In genomic region chr1:46703927-46704641, GRCh38 we compare ENCODE assay signal across 25 cellular contexts. TPM values are rescaled to one million over a fixed set of nuclear protein-coding genes. Genes with fewer than 3 reads are reported as not detected.
A peak's percentile ranks its signal among the peaks of the same experiment; 100 is the strongest.
DNase-seq lines count a peak whose midpoint lies in the region; ATAC-seq, FAIRE-seq and TF ChIP-seq lines count a peak whose summit lies in the region.
"Had no signal": no experiment of that assay in that cellular context is flagged by ENCODE, and none has a peak within 500 bp of the region (broad histone marks: within the 10 kb centered on the region; RNA-seq: fewer than 3 reads in every experiment).

No MANE protein-coding gene starts in this region.

- H3K4me1 Mint-ChIP-seq in activated T-cell treated with anti-CD3 and anti-CD28 coated beads, Interleukin-2, amount 50 U/mL, for 72 hours (ENCODE audit: low read depth), result peaks cover 9% of the 10 kb centered on the region
- H3K4me1 Mint-ChIP-seq in T-helper 17 cell (peaks cover 31% of the 10 kb centered on the region), endothelial cell (ENCODE audit: unreplicated experiment) (peaks cover 4% of the 10 kb centered on the region)
- peaks cover 38% of the 10 kb centered on the region for H3K4me1 Mint-ChIP-seq in stimulated activated effector memory CD8-positive, alpha-beta T cell treated with anti-CD3 and anti-CD28 coated beads, Interleukin-12 subunit alpha, Interleukin-12 subunit beta, amount 100 ng/mL, for 72 hours

- DNase-seq in activated T-cell treated with anti-CD3 and anti-CD28 coated beads, Interleukin-2, amount 50 U/mL, for 72 hours, result no peak
- DNase-seq in activated T-cell treated with anti-CD3 and anti-CD28 coated beads, Interleukin-2, amount 50 U/mL, for 1 hour, result no peak
- DNase-seq in T-helper 17 cell, result no peak
- DNase-seq in endothelial cell (ENCODE audit: low spot score), result no peak
- DNase-seq in stimulated activated effector memory CD8-positive, alpha-beta T cell treated with anti-CD3 and anti-CD28 coated beads, Interleukin-12 subunit alpha, Interleukin-12 subunit beta, amount 100 ng/mL, for 72 hours (ENCODE audit: low spot score in 2 of 2), result no peak
- no peak for DNase-seq in RCC 7860 (ENCODE audit: low spot score)
- no peak for DNase-seq in NCI-H2227 (lab: John Stamatoyannopoulos, UW; ENCODE audit: unreplicated experiment)
- DNase-seq: Calu3; CD8-positive, alpha-beta T cell; GF-D8; GOT3; NCI-H1048; NCI-H1436; NCI-H2029 treated with DMSO at 0.1 percent for 48 hours; NCI-H2171; NCI-H446; NCI-H69; Peyer's patch; Right ventricle myocardium superior had no signal

- no peaks in the 10 kb centered on the region for H3K27me3 Mint-ChIP-seq in activated T-cell treated with anti-CD3 and anti-CD28 coated beads, Interleukin-2, amount 50 U/mL, for 72 hours (ENCODE audit: low read depth)
- no peaks in the 10 kb centered on the region for H3K27me3 Mint-ChIP-seq in T-helper 17 cell
- H3K27me3 Mint-ChIP-seq in endothelial cell (ENCODE audit: unreplicated experiment), result no peaks in the 10 kb centered on the region

- H3K27ac Mint-ChIP-seq in activated T-cell treated with anti-CD3 and anti-CD28 coated beads, Interleukin-2, amount 50 U/mL, for 72 hours, result peak overlapping the region; percentile 26
- H3K27ac Mint-ChIP-seq in T-helper 17 cell (peak overlapping the region; percentile 16), endothelial cell (ENCODE audit: unreplicated experiment) (no peak overlapping the region)
- H3K27ac Mint-ChIP-seq in stimulated activated effector memory CD8-positive, alpha-beta T cell treated with anti-CD3 and anti-CD28 coated beads, Interleukin-12 subunit alpha, Interleukin-12 subunit beta, amount 100 ng/mL, for 72 hours, result peak overlapping the region; percentile 43
- H3K27ac Mint-ChIP-seq: CD8-positive, alpha-beta T cell had no signal

- peaks cover 2 to 25% of the 10 kb centered on the region in 2 donors for H3K36me3 Mint-ChIP-seq in activated T-cell treated with anti-CD3 and anti-CD28 coated beads, Interleukin-2, amount 50 U/mL, for 72 hours (ENCODE audit: insufficient read depth in 2 of 2)
- H3K36me3 Mint-ChIP-seq in T-helper 17 cell (ENCODE audit: low read depth) (peaks cover 4% of the 10 kb centered on the region), endothelial cell (ENCODE audit: low read depth, unreplicated experiment) (peaks cover 40% of the 10 kb centered on the region)
- peaks cover 83% of the 10 kb centered on the region for H3K36me3 Mint-ChIP-seq in stimulated activated effector memory CD8-positive, alpha-beta T cell treated with anti-CD3 and anti-CD28 coated beads, Interleukin-12 subunit alpha, Interleukin-12 subunit beta, amount 100 ng/mL, for 72 hours

- no peaks in the 10 kb centered on the region for H3K9me3 Mint-ChIP-seq in activated T-cell treated with anti-CD3 and anti-CD28 coated beads, Interleukin-2, amount 50 U/mL, for 72 hours
- no peaks in the 10 kb centered on the region for H3K9me3 Mint-ChIP-seq in endothelial cell (ENCODE audit: unreplicated experiment)
- no peaks in the 10 kb centered on the region for H3K9me3 Mint-ChIP-seq in stimulated activated effector memory CD8-positive, alpha-beta T cell treated with anti-CD3 and anti-CD28 coated beads, Interleukin-12 subunit alpha, Interleukin-12 subunit beta, amount 100 ng/mL, for 72 hours
- H3K9me3 Mint-ChIP-seq: CD8-positive, alpha-beta T cell had no signal

- no peak for FAIRE-seq in RCC 7860 (lab: Jason Lieb, UNC)
- FAIRE-seq: A549, GM12878, GM19239 had no signal

- TF ChIP-seq CTCF in endothelial cell (IDR thresholded peaks at IDR 0.05; ENCODE audit: unreplicated experiment), result no peak

- H3K4me3 Mint-ChIP-seq in activated T-cell treated with anti-CD3 and anti-CD28 coated beads, Interleukin-2, amount 50 U/mL, for 72 hours, result no peak overlapping the region
- H3K4me3 Mint-ChIP-seq in T-helper 17 cell, result no peak overlapping the region
- H3K4me3 Mint-ChIP-seq in endothelial cell (ENCODE audit: unreplicated experiment), result peak overlapping the region; percentile 34
- H3K4me3 Mint-ChIP-seq in stimulated activated effector memory CD8-positive, alpha-beta T cell treated with anti-CD3 and anti-CD28 coated beads, Interleukin-12 subunit alpha, Interleukin-12 subunit beta, amount 100 ng/mL, for 72 hours, result no peak overlapping the region
- H3K4me3 Mint-ChIP-seq: CD8-positive, alpha-beta T cell had no signal

- ATAC-seq in activated T-cell treated with anti-CD3 and anti-CD28 coated beads, Interleukin-2, amount 50 U/mL, for 72 hours (replicated peaks in 1 of 2), result no peak
- no peak for ATAC-seq in T-helper 17 cell
- ATAC-seq in stimulated activated effector memory CD8-positive, alpha-beta T cell treated with anti-CD3 and anti-CD28 coated beads, Interleukin-12 subunit alpha, Interleukin-12 subunit beta, amount 100 ng/mL, for 72 hours, result no peak
- ATAC-seq in GM19395 (IDR thresholded peaks at IDR 0.05; ENCODE audit: unreplicated experiment), result no peak
- ATAC-seq: A549; CD8-positive, alpha-beta T cell; GM12878; HCT116 had no signal

- no peaks in the 10 kb centered on the region for H3K9me3 ChIP-seq in T-helper 17 cell (ENCODE audit: control insufficient read depth, low read length, poor library complexity, severe bottlenecking)
- H3K9me3 ChIP-seq: A549, Peyer's patch had no signal

RNA-seq across cellular contexts. Expression of gene EFCAB14, which starts 14.8 kb away (rescaled TPM):
- 10 to 100 TPM; 48.6 to 50.3 TPM for total RNA-seq in activated T-cell treated with anti-CD3 and anti-CD28 coated beads, Interleukin-2, amount 50 U/mL, for 72 hours
- total RNA-seq in T-helper 17 cell (10 to 100 TPM; 79.7 to 90.5 TPM), endothelial cell (ENCODE audit: unreplicated experiment) (325 TPM)

RNA-seq across cellular contexts. Expression of gene TEX38, which starts 32.4 kb away (rescaled TPM):
- under 1 TPM in 1 of 2 donors, not detected in 1; 0.65 TPM for total RNA-seq in activated T-cell treated with anti-CD3 and anti-CD28 coated beads, Interleukin-2, amount 50 U/mL, for 72 hours
- not detected for total RNA-seq in T-helper 17 cell
- not detected for total RNA-seq in endothelial cell (ENCODE audit: unreplicated experiment)
- total RNA-seq: Calu3; CD8-positive, alpha-beta T cell; GM12878; M059J; Peyer's patch; Right ventricle myocardium superior had no signal

RNA-seq across cellular contexts. Expression of gene ATPAF1, which starts 35.9 kb away (rescaled TPM):
- total RNA-seq in activated T-cell treated with anti-CD3 and anti-CD28 coated beads, Interleukin-2, amount 50 U/mL, for 72 hours, result 10 to 100 TPM; 45.7 to 47.5 TPM
- total RNA-seq in T-helper 17 cell (10 to 100 TPM; 19.7 to 21.5 TPM), endothelial cell (ENCODE audit: unreplicated experiment) (29.8 TPM)
